11 cellular contexts compared by ENCODE assay signal in the genomic region with DNA sequence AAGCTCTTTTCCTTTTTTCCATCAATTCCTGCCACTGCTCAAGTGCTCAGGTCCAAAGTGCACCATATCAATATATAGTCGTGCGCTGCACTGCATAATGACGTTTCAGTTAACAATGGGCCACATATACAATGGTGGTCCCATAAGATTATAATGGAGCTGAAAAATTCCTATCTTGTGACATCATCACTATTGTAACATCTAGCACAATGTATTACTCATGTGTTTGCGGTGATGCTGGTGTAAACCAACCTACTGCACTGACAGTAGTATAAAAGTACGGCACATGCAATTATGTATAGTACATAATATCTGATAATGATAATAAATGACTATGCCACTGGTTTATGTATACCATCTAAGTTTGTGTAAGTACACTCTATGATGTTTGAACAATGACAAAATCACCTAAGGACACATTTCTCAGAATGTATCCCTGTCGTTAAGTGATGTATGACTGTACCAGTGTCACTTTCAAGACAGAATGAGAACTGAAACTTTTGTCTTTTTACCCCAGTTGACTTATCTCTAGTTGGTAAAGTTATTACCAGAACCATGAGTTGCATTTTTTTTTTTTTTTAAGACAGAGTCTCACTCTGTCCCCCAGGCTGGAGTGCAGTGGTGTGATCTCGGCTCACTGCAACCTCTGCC. TPM values are rescaled to one million over a fixed set of nuclear protein-coding genes. Genes with fewer than 3 reads are reported as not detected.
DNase-seq lines count a peak whose midpoint lies in the region; ATAC-seq and TF ChIP-seq lines count a peak whose summit lies in the region.
"Had no signal": no experiment of that assay in that cellular context is flagged by ENCODE, and none has a peak within 500 bp of the region (broad histone marks: within the 10 kb centered on the region; RNA-seq: fewer than 3 reads in every experiment).

No MANE protein-coding gene starts in this region.

- H3K27me3 ChIP-seq in CD8-positive, alpha-beta T cell (ENCODE audit: insufficient read depth, low read length) = no peaks in the 10 kb centered on the region

- H3K27me3 Mint-ChIP-seq in CD8-positive, alpha-beta T cell (ENCODE audit: low read depth) = peaks cover 9% of the 10 kb centered on the region

- peak; percentile 76 for ATAC-seq in GM19324 (IDR thresholded peaks at IDR 0.05; ENCODE audit: low FRiP score, unreplicated experiment)
- peak; percentile 95 for ATAC-seq in HG02938 (IDR thresholded peaks at IDR 0.05; ENCODE audit: unreplicated experiment)
- ATAC-seq in CD8-positive, alpha-beta T cell = no peak

- no peak overlapping the region for H3K4me3 ChIP-seq in CD8-positive, alpha-beta T cell (ENCODE audit: low read depth, low read length)

- POLR2A ChIA-PET in CD8-positive, alpha-beta T cell (lab: Charles Lee) = no interaction called here

- CTCF ChIA-PET in CD8-positive, alpha-beta T cell (lab: Charles Lee) = no interaction called here

- no peaks in the 10 kb centered on the region for H3K9me3 Mint-ChIP-seq in CD8-positive, alpha-beta T cell
- H3K9me3 Mint-ChIP-seq: H9; stimulated activated naive CD8-positive, alpha-beta T cell treated with anti-CD3 and anti-CD28 coated beads, Interleukin-15, Interleukin-2, amounts not matched to agents 100 ng/mL and 50 ng/mL, for 24 hours had no signal

- H3K27ac ChIP-seq in CD8-positive, alpha-beta T cell (ENCODE audit: low read depth, low read length) = no peak overlapping the region

- H3K4me3 Mint-ChIP-seq in CD8-positive, alpha-beta T cell = no peak overlapping the region
- H3K4me3 Mint-ChIP-seq: H9; stimulated activated naive CD8-positive, alpha-beta T cell treated with anti-CD3 and anti-CD28 coated beads, Interleukin-15, Interleukin-2, amounts not matched to agents 100 ng/mL and 50 ng/mL, for 24 hours had no signal

- H3K4me1 ChIP-seq in CD8-positive, alpha-beta T cell (ENCODE audit: insufficient read depth, low read length) = no peaks in the 10 kb centered on the region

- no peaks in the 10 kb centered on the region for H3K4me1 Mint-ChIP-seq in CD8-positive, alpha-beta T cell (ENCODE audit: low read depth)
- H3K4me1 Mint-ChIP-seq: H9 had no signal

- no peak for TF ChIP-seq CTCF in CD8-positive, alpha-beta T cell (IDR thresholded peaks at IDR 0.05)

- H3K9me3 ChIP-seq in CD8-positive, alpha-beta T cell (ENCODE audit: low read length) = no peaks in the 10 kb centered on the region

- intact Hi-C loops in CD8-positive, alpha-beta T cell (cut with DNase I, micrococcal nuclease) = no loop called here

- DNase-seq in ELR (ENCODE audit: low read depth) (peak; percentile 80), RPMI8226 (peak; percentile 3), NCI-H2029 (lab: John Stamatoyannopoulos, UW) (no peak)
- no peak for DNase-seq in CD8-positive, alpha-beta T cell
- no peak for DNase-seq in stimulated activated CD4-positive, alpha-beta T cell treated with anti-CD3 and anti-CD28 coated beads, Interleukin-15, amount 100 ng/mL, for 24 hours
- DNase-seq in activated naive CD4-positive, alpha-beta T cell treated with Interleukin-2 at 50 U/mL for 16 hours = no peak
- DNase-seq: H9 had no signal

- H3K27ac Mint-ChIP-seq in CD8-positive, alpha-beta T cell = no peak overlapping the region
- H3K27ac Mint-ChIP-seq: H9; stimulated activated naive CD8-positive, alpha-beta T cell treated with anti-CD3 and anti-CD28 coated beads, Interleukin-15, Interleukin-2, amounts not matched to agents 100 ng/mL and 50 ng/mL, for 24 hours had no signal

- H3K36me3 ChIP-seq in CD8-positive, alpha-beta T cell (ENCODE audit: insufficient read depth, low read length) = no peaks in the 10 kb centered on the region

- no peaks in the 10 kb centered on the region for H3K36me3 Mint-ChIP-seq in CD8-positive, alpha-beta T cell

RNA-seq across cellular contexts. Expression of a gene that starts 53.7 kb away (rescaled TPM):
- not detected for total RNA-seq in CD8-positive, alpha-beta T cell
- total RNA-seq: H9, pulmonary artery endothelial cell had no signal

Comparison
In these comparisons a context has a peak if more than half of its experiments do, and no peak if none do; other contexts are left out.
1. DNase-seq: peak in ELR (single experiment) and RPMI8226 (single experiment); none in CD8-positive, alpha-beta T cell (0 of 7), NCI-H2029 (single experiment), stimulated activated CD4-positive, alpha-beta T cell treated with anti-CD3 and anti-CD28 coated beads, Interleukin-15, amount 100 ng/mL, for 24 hours (single experiment) and activated naive CD4-positive, alpha-beta T cell treated with Interleukin-2 at 50 U/mL for 16 hours (single experiment).